12 cellular contexts compared by ENCODE assay signal in genomic region chr17:39781814-39782213, GRCh38. TPM values are rescaled to one million over a fixed set of nuclear protein-coding genes. Genes with fewer than 3 reads are reported as not detected.
A peak's percentile ranks its signal among the peaks of the same experiment; 100 is the strongest.
DNase-seq lines count a peak whose midpoint lies in the region; ATAC-seq and TF ChIP-seq lines count a peak whose summit lies in the region.
"Had no signal": no experiment of that assay in that cellular context is flagged by ENCODE, and none has a peak within 500 bp of the region (broad histone marks: within the 10 kb centered on the region; RNA-seq: fewer than 3 reads in every experiment).

No MANE protein-coding gene starts in this region.

- H3K36me3 ChIP-seq in RWPE2 (ENCODE audit: low read depth) (no peaks in the 10 kb centered on the region), hepatocyte (replicated peaks; ENCODE audit: insufficient read depth, low read depth) (no peaks in the 10 kb centered on the region)
- H3K36me3 ChIP-seq: cardiac muscle cell had no signal

- no peaks in the 10 kb centered on the region for H3K79me2 ChIP-seq in hepatocyte

- H3K9me3 ChIP-seq in RWPE2 (ENCODE audit: severe bottlenecking) (no peaks in the 10 kb centered on the region), hepatocyte (ENCODE audit: low read depth) (no peaks in the 10 kb centered on the region)

- H4K20me1 ChIP-seq in hepatocyte (ENCODE audit: insufficient read depth, poor library complexity, severe bottlenecking) = no peaks in the 10 kb centered on the region

- H3K9me3 Mint-ChIP-seq in stimulated activated naive CD8-positive, alpha-beta T cell treated with anti-CD3 and anti-CD28 coated beads, Interleukin-15, Interleukin-2, amounts not matched to agents 100 ng/mL and 50 ng/mL, for 24 hours = no peaks in the 10 kb centered on the region
- no peaks in the 10 kb centered on the region for H3K9me3 Mint-ChIP-seq in stimulated activated naive CD8-positive, alpha-beta T cell treated with anti-CD3 and anti-CD28 coated beads, Interleukin-15, amount 100 ng/mL, for 72 hours
- H3K9me3 Mint-ChIP-seq: activated naive CD8-positive, alpha-beta T cell treated with anti-CD3 and anti-CD28 coated beads, Interleukin-2, amount 10 ng/mL, durations not matched to agents 7 days and 5 days had no signal

- peaks cover 87% of the 10 kb centered on the region for H3K4me1 Mint-ChIP-seq in stimulated activated naive CD8-positive, alpha-beta T cell treated with anti-CD3 and anti-CD28 coated beads, Interleukin-15, Interleukin-2, amounts not matched to agents 100 ng/mL and 50 ng/mL, for 24 hours (ENCODE audit: low read depth)
- peaks cover 57% of the 10 kb centered on the region for H3K4me1 Mint-ChIP-seq in stimulated activated naive CD8-positive, alpha-beta T cell treated with anti-CD3 and anti-CD28 coated beads, Interleukin-15, amount 100 ng/mL, for 72 hours

- no peak for TF ChIP-seq CTCF in RWPE2 (IDR thresholded peaks at IDR 0.05; ENCODE audit: poor library complexity, severe bottlenecking)
- no peak for TF ChIP-seq CTCF in hepatocyte (IDR thresholded peaks at IDR 0.05; ENCODE audit: poor library complexity)

- H3K4me3 ChIP-seq in RWPE2 (ENCODE audit: severe bottlenecking) (no peak overlapping the region), hepatocyte (no peak overlapping the region)
- H3K4me3 ChIP-seq: cardiac muscle cell had no signal

- ATAC-seq in stimulated activated naive CD8-positive, alpha-beta T cell treated with anti-CD3 and anti-CD28 coated beads, Interleukin-15, amount 100 ng/mL, for 72 hours = no peak
- ATAC-seq in RWPE2 (ENCODE audit: low read depth) (no peak), GM21515 (IDR thresholded peaks at IDR 0.05; ENCODE audit: unreplicated experiment) (no peak), GM19397 (IDR thresholded peaks at IDR 0.05; ENCODE audit: unreplicated experiment) (no peak)

- no peak overlapping the region for H3K4me3 Mint-ChIP-seq in stimulated activated naive CD8-positive, alpha-beta T cell treated with anti-CD3 and anti-CD28 coated beads, Interleukin-15, Interleukin-2, amounts not matched to agents 100 ng/mL and 50 ng/mL, for 24 hours
- no peak overlapping the region for H3K4me3 Mint-ChIP-seq in stimulated activated naive CD8-positive, alpha-beta T cell treated with anti-CD3 and anti-CD28 coated beads, Interleukin-15, amount 100 ng/mL, for 72 hours

- H3K27ac ChIP-seq in RWPE2 (ENCODE audit: poor library complexity, severe bottlenecking) (peak overlapping the region; percentile 85), hepatocyte (peak overlapping the region; percentile 75)
- H3K27ac ChIP-seq: cardiac muscle cell had no signal

- H3K27me3 Mint-ChIP-seq in stimulated activated naive CD8-positive, alpha-beta T cell treated with anti-CD3 and anti-CD28 coated beads, Interleukin-15, Interleukin-2, amounts not matched to agents 100 ng/mL and 50 ng/mL, for 24 hours = no peaks in the 10 kb centered on the region
- no peaks in the 10 kb centered on the region for H3K27me3 Mint-ChIP-seq in stimulated activated naive CD8-positive, alpha-beta T cell treated with anti-CD3 and anti-CD28 coated beads, Interleukin-15, amount 100 ng/mL, for 72 hours
- H3K27me3 Mint-ChIP-seq: activated naive CD8-positive, alpha-beta T cell treated with anti-CD3 and anti-CD28 coated beads, Interleukin-2, amount 10 ng/mL, durations not matched to agents 7 days and 5 days had no signal

- H3K4me1 ChIP-seq in RWPE2 (ENCODE audit: insufficient read depth, poor library complexity, severe bottlenecking) (peaks cover 26% of the 10 kb centered on the region), hepatocyte (ENCODE audit: insufficient read depth) (peaks cover 4% of the 10 kb centered on the region)

- peak overlapping the region; percentile 50 for H3K4me2 ChIP-seq in hepatocyte

- H3K9me2 ChIP-seq in hepatocyte (replicated peaks; ENCODE audit: insufficient read depth) = no peaks in the 10 kb centered on the region

- 71% methylated on average over 2 of the region's 2 CpGs for WGBS in hepatocyte (ENCODE audit: low lambda C conversion rate, missing lambda C conversion rate)

- DNase-seq in stimulated activated naive CD8-positive, alpha-beta T cell treated with anti-CD3 and anti-CD28 coated beads, Interleukin-15, amount 100 ng/mL, for 72 hours = no peak
- DNase-seq in RWPE2 (ENCODE audit: low spot score) = no peak
- no peak for DNase-seq in hepatocyte (ENCODE audit: low spot score)
- no peak for DNase-seq in HCEC 1CT
- no peak for DNase-seq in COR-L47 (lab: John Stamatoyannopoulos, UW)
- DNase-seq: activated naive CD8-positive, alpha-beta T cell treated with anti-CD3 and anti-CD28 coated beads, Interleukin-2, amount 10 ng/mL, durations not matched to agents 7 days and 5 days; effector CD8-positive, alpha-beta T cell; H7 had no signal

- peaks cover 75% of the 10 kb centered on the region for H3K36me3 Mint-ChIP-seq in stimulated activated naive CD8-positive, alpha-beta T cell treated with anti-CD3 and anti-CD28 coated beads, Interleukin-15, Interleukin-2, amounts not matched to agents 100 ng/mL and 50 ng/mL, for 24 hours (ENCODE audit: low read depth)

- H3K27me3 ChIP-seq in RWPE2 (ENCODE audit: insufficient read depth, poor library complexity, severe bottlenecking) (no peaks in the 10 kb centered on the region), hepatocyte (no peaks in the 10 kb centered on the region)
- H3K27me3 ChIP-seq: cardiac muscle cell had no signal

- H3K27ac Mint-ChIP-seq in stimulated activated naive CD8-positive, alpha-beta T cell treated with anti-CD3 and anti-CD28 coated beads, Interleukin-15, Interleukin-2, amounts not matched to agents 100 ng/mL and 50 ng/mL, for 24 hours = peak overlapping the region; percentile 50
- H3K27ac Mint-ChIP-seq in stimulated activated naive CD8-positive, alpha-beta T cell treated with anti-CD3 and anti-CD28 coated beads, Interleukin-15, amount 100 ng/mL, for 72 hours = no peak overlapping the region

- H2AFZ ChIP-seq in hepatocyte = no peak overlapping the region

RNA-seq across cellular contexts. Expression of gene GRB7, which starts 44.1 kb away (rescaled TPM):
- 19.0 and 22.8 TPM in 2 replicates for total RNA-seq in hepatocyte
- polyA plus RNA-seq in hepatocyte = 29.4 and 29.7 TPM in 2 replicates

RNA-seq across cellular contexts. Expression of gene MIEN1, which starts 51.5 kb away (rescaled TPM):
- 37.2 and 72.6 TPM in 2 replicates for total RNA-seq in hepatocyte
- 129 and 133 TPM in 2 replicates for polyA plus RNA-seq in hepatocyte
